ENCODE assay signal across 21 cellular contexts in the genomic region with DNA sequence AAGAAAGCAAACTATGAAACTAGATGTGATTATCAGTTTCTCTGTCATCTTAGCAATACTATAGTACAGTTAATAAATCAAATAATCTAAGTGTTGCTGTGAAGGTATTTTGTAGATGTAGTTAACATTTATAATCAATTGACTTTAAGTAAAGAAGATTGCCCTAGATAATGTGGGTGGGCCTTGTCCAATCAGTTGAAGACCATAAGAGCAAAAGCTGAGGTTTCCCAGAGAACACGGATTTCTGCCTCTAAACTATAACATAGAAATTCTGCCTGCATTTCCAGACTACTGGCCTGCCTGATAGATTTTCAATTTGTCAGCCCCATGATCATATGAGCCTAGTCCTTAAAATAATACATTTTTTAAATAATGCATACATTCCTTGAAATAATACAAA.
"Had no signal": no experiment of that assay in that cellular context is flagged by ENCODE, and none has a peak within 500 bp of the region (broad histone marks: within the 10 kb centered on the region; RNA-seq: fewer than 3 reads in every experiment).

No MANE protein-coding gene starts in this region.

- H3K27ac Mint-ChIP-seq: dendritic cell treated with granulocyte-macrophage colony-stimulating factor and Interleukin-4, amounts not matched to agents 40 ng/mL and 50 ng/mL, for 4 days; natural killer cell; stimulated activated memory B cell treated with anti-CD40 and anti-IgM and Interleukin-4, amounts not matched to agents 10 μg/mL and 1 μg/mL and 100 μg/mL, for 72 hours had no signal

- H3K27ac ChIP-seq: colonic mucosa, left lung, prostate gland, right atrium auricular region, upper lobe of left lung had no signal

- DNase-seq: colonic mucosa; effector CD8-positive, alpha-beta T cell; foreskin melanocyte; glutamatergic neuron; heart right ventricle; hippocampal formation; left cardiac atrium; left lung; natural killer cell; occipital lobe; stimulated activated CD4-positive, alpha-beta T cell treated with anti-CD3 and anti-CD28 coated beads, Interleukin-2, amount 100 ng/mL, for 24 hours; stimulated activated CD4-positive, alpha-beta T cell treated with anti-CD3 and anti-CD28 coated beads, Interleukin-4, amount 100 ng/mL, for 24 hours; stimulated activated naive CD8-positive, alpha-beta T cell treated with anti-CD3 and anti-CD28 coated beads, Interleukin-15, Interleukin-2, amounts not matched to agents 100 U/mL and 50 U/mL, for 24 hours; upper lobe of left lung had no signal

- H3K4me3 ChIP-seq: colonic mucosa, esophagus muscularis mucosa, heart right ventricle, left lung, prostate gland, right atrium auricular region, thoracic aorta, tibial nerve, upper lobe of left lung had no signal

- H3K9me3 Mint-ChIP-seq: dendritic cell treated with granulocyte-macrophage colony-stimulating factor and Interleukin-4, amounts not matched to agents 40 ng/mL and 50 ng/mL, for 4 days; stimulated activated memory B cell treated with anti-CD40 and anti-IgM and Interleukin-4, amounts not matched to agents 10 μg/mL and 1 μg/mL and 100 μg/mL, for 72 hours had no signal

- H3K4me1 Mint-ChIP-seq: natural killer cell; stimulated activated memory B cell treated with anti-CD40 and anti-IgM and Interleukin-4, amounts not matched to agents 10 μg/mL and 1 μg/mL and 100 μg/mL, for 72 hours had no signal

- H3K27me3 ChIP-seq: colonic mucosa, esophagus muscularis mucosa, heart right ventricle, left lung, right atrium auricular region, tibial nerve, upper lobe of left lung had no signal

- H3K9me3 ChIP-seq: colonic mucosa, esophagus muscularis mucosa, heart right ventricle, left lung, prostate gland, right atrium auricular region, thoracic aorta, tibial nerve, upper lobe of left lung had no signal

- ATAC-seq: left lung; natural killer cell; stimulated activated memory B cell treated with anti-CD40 and anti-IgM and Interleukin-4, amounts not matched to agents 10 μg/mL and 1 μg/mL and 100 μg/mL, for 72 hours; stimulated activated naive CD8-positive, alpha-beta T cell treated with anti-CD3 and anti-CD28 coated beads, Interleukin-15, Interleukin-2, amounts not matched to agents 100 U/mL and 50 U/mL, for 24 hours had no signal

- H3K27me3 Mint-ChIP-seq: dendritic cell treated with granulocyte-macrophage colony-stimulating factor and Interleukin-4, amounts not matched to agents 40 ng/mL and 50 ng/mL, for 4 days; stimulated activated memory B cell treated with anti-CD40 and anti-IgM and Interleukin-4, amounts not matched to agents 10 μg/mL and 1 μg/mL and 100 μg/mL, for 72 hours had no signal

- H3K4me3 Mint-ChIP-seq: dendritic cell treated with granulocyte-macrophage colony-stimulating factor and Interleukin-4, amounts not matched to agents 40 ng/mL and 50 ng/mL, for 4 days; natural killer cell; stimulated activated memory B cell treated with anti-CD40 and anti-IgM and Interleukin-4, amounts not matched to agents 10 μg/mL and 1 μg/mL and 100 μg/mL, for 72 hours had no signal

- H3K36me3 Mint-ChIP-seq: natural killer cell; stimulated activated memory B cell treated with anti-CD40 and anti-IgM and Interleukin-4, amounts not matched to agents 10 μg/mL and 1 μg/mL and 100 μg/mL, for 72 hours had no signal

- H3K36me3 ChIP-seq: colonic mucosa, esophagus muscularis mucosa, heart right ventricle, left lung, prostate gland, right atrium auricular region, thoracic aorta, tibial nerve, upper lobe of left lung had no signal

- H3K4me1 ChIP-seq: colonic mucosa, left lung, prostate gland, right atrium auricular region, upper lobe of left lung had no signal
